Comparison of ENCODE assay signal across 8 cellular contexts in genomic region chr12:109573029-109573913, GRCh38. TPM values are rescaled to one million over a fixed set of nuclear protein-coding genes. Genes with fewer than 3 reads are reported as not detected.
A peak's percentile ranks its signal among the peaks of the same experiment; 100 is the strongest.
DNase-seq lines count a peak whose midpoint lies in the region; ATAC-seq and TF ChIP-seq lines count a peak whose summit lies in the region.

MMAB (minus strand) TSS chr12:109573504; CDS start chr12:109573480, 24 bp downstream.
MVK (plus strand) TSS chr12:109573794; CDS start chr12:109574823, 1,029 bp downstream.

- H2AFZ ChIP-seq in KMS-11 (ENCODE audit: low read depth) = peak within 1 kb of the TSS; percentile 54; the same call in 1 of the 2 replicates

- peak within 1 kb of the TSS; percentile 87 for H3K9ac ChIP-seq in KMS-11
- peak within 1 kb of the TSS; percentile 70 for H3K9ac ChIP-seq in muscle layer of colon (ENCODE audit: low read length)

- no peaks in the 10 kb centered on the region for H3K27me3 ChIP-seq in KMS-11 (ENCODE audit: insufficient read depth, low read depth)
- H3K27me3 ChIP-seq in Peyer's patch = no peaks in the 10 kb centered on the region
- no peaks in the 10 kb centered on the region for H3K27me3 ChIP-seq in muscle layer of colon (ENCODE audit: control insufficient read depth in 1 of 2, insufficient read depth in 2 of 2, low read length in 2 of 2)

- H3K27ac ChIP-seq in KMS-11 (peak within 1 kb of the TSS; percentile 77), Peyer's patch (peak within 1 kb of the TSS; percentile 84 to 91 (median 88)), muscle layer of colon (ENCODE audit: low read depth, low read length) (peak within 1 kb of the TSS; percentile 73)

- H4K20me1 ChIP-seq in KMS-11 (ENCODE audit: insufficient read depth) = no peaks in the 10 kb centered on the region

- TF ChIP-seq POLR2A in Peyer's patch (IDR thresholded peaks at IDR 0.05) = peak; percentile 70 to 74

- peak within 1 kb of the TSS; percentile 78 for H3K4me2 ChIP-seq in KMS-11

- H3K9me3 ChIP-seq in Peyer's patch = no peaks in the 10 kb centered on the region
- H3K9me3 ChIP-seq in muscle layer of colon (ENCODE audit: low read length) = no peaks in the 10 kb centered on the region

- no peak within 1 kb of the TSS for H3K4me3 ChIP-seq in KMS-11 (IDR thresholded peaks at IDR 0.05; ENCODE audit: insufficient read depth, low read depth, low read length)
- H3K4me3 ChIP-seq in Peyer's patch = peak within 1 kb of the TSS; percentile 71 to 95 (median 82)
- H3K4me3 ChIP-seq in muscle layer of colon (ENCODE audit: low read depth in 1 of 2, low read length in 2 of 2) = peak within 1 kb of the TSS; percentile 69 to 94

- TF ChIP-seq CTCF in KMS-11 (conservative IDR thresholded peaks at IDR 0.05; ENCODE audit: low read depth, low read length) (no peak), Peyer's patch (IDR thresholded peaks at IDR 0.05) (peak in 1 of 6 experiments; percentile 16)

- DNase-seq in DMS53 treated with DMSO at 0.1 percent for 48 hours (lab: John Stamatoyannopoulos, UW; ENCODE audit: unreplicated experiment) = peak; percentile 99
- peak; percentile 98 to 100 (median 99) for DNase-seq in Peyer's patch
- DNase-seq in activated T-cell treated with anti-CD3 and anti-CD28 coated beads, Interleukin-2, amount 50 U/mL, for 48 hours = peak; percentile 98 to 99
- peak; percentile 93 for DNase-seq in stimulated activated CD8-positive, alpha-beta memory T cell treated with anti-CD3 and anti-CD28 coated beads, Interleukin-7, amount 100 ng/mL, for 24 hours (ENCODE audit: low read depth)

- H3K79me2 ChIP-seq in KMS-11 (ENCODE audit: insufficient read depth, low read depth) = peaks cover 8% of the 10 kb centered on the region; the same call in 1 of the 2 replicates

- H3K4me1 ChIP-seq in KMS-11 (ENCODE audit: low read depth, poor library complexity, severe bottlenecking) (peaks cover 11% of the 10 kb centered on the region), Peyer's patch (peaks cover 0 to 15% (median 3%) of the 10 kb centered on the region in 4 donors), muscle layer of colon (ENCODE audit: insufficient read depth, low read length) (peaks cover 8% of the 10 kb centered on the region)

- peak; percentile 97 for ATAC-seq in GM21737 (IDR thresholded peaks at IDR 0.05; ENCODE audit: unreplicated experiment)
- ATAC-seq in esophagus mucosa = peak; percentile 98

- no peaks in the 10 kb centered on the region for H3K36me3 ChIP-seq in KMS-11 (ENCODE audit: insufficient read depth)
- peaks cover 0 to 43% (median 0%) of the 10 kb centered on the region in 3 donors for H3K36me3 ChIP-seq in Peyer's patch
- peaks cover 18% of the 10 kb centered on the region for H3K36me3 ChIP-seq in muscle layer of colon (ENCODE audit: insufficient read depth, low read length)

RNA-seq across cellular contexts. Expression of gene MMAB, which starts in this region (rescaled TPM):
- total RNA-seq in Peyer's patch (10 to 100 TPM; 30.8 to 41.4 (median 32.1) TPM), esophagus mucosa (74.2 TPM)

RNA-seq across cellular contexts. Expression of gene MVK, which starts in this region (rescaled TPM):
- total RNA-seq in Peyer's patch (10 to 100 TPM in 3 of 4 donors, 1 to 10 TPM in 1; 3.3 to 66.7 (median 41.6) TPM), esophagus mucosa (55.2 TPM)
